Comparison of ENCODE assay signal across 8 cellular contexts in genomic region chr10:116849271-116850057, GRCh38. TPM values are rescaled to one million over a fixed set of nuclear protein-coding genes. Genes with fewer than 3 reads are reported as not detected.
A peak's percentile ranks its signal among the peaks of the same experiment; 100 is the strongest.
DNase-seq lines count a peak whose midpoint lies in the region; ATAC-seq and TF ChIP-seq lines count a peak whose summit lies in the region.

A gene with protein sequence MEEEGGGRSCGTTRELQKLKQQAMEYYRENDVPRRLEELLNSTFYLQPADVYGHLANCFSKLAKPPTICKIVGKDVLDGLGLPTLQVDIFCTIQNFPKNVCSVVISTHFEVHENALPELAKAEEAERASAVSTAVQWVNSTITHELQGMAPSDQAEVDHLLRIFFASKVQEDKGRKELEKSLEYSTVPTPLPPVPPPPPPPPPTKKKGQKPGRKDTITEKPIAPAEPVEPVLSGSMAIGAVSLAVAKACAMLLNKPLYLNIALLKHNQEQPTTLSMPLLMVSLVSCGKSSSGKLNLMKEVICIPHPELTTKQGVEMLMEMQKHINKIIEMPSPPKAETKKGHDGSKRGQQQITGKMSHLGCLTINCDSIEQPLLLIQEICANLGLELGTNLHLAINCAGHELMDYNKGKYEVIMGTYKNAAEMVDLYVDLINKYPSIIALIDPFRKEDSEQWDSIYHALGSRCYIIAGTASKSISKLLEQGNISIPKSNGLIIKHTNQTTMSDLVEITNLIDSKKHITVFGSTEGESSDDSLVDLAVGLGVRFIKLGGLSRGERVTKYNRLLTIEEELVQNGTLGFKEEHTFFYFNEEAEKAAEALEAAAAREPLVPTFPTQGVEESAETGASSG (plus strand): TSS chr10:116849499. CDS start chr10:116849567, 68 bp downstream.

- H3K4me3 ChIP-seq in OCI-LY7 (ENCODE audit: low read depth, low read length, poor library complexity, severe bottlenecking) (no peak within 1 kb of the TSS), breast epithelium (peak within 1 kb of the TSS; percentile 56 to 74 (median 69)), iPS-18a (ENCODE audit: low read length) (peak within 1 kb of the TSS; percentile 87)

- H3K9ac ChIP-seq in iPS-18a (ENCODE audit: low read length): peak within 1 kb of the TSS; percentile 77

- H4K20me1 ChIP-seq in OCI-LY7 (ENCODE audit: insufficient read depth, low read length): no peaks in the 10 kb centered on the region

- peak; percentile 81 for DNase-seq in DMS114 treated with DMSO at 0.1 percent for 48 hours (lab: John Stamatoyannopoulos, UW; ENCODE audit: unreplicated experiment)
- no peak for DNase-seq in OCI-LY7 (ENCODE audit: low spot score)
- peak; percentile 78 to 85 for DNase-seq in breast epithelium (ENCODE audit: low spot score in 2 of 2)
- peak; percentile 83 for DNase-seq in sciatic nerve (ENCODE audit: low spot score)
- no peak for DNase-seq in NOMO-1 treated with DMSO at 0.1 percent for 48 hours (lab: John Stamatoyannopoulos, UW; ENCODE audit: unreplicated experiment)

- H3K79me2 ChIP-seq in OCI-LY7 (ENCODE audit: insufficient read depth, low read depth, low read length): no peaks in the 10 kb centered on the region

- POLR2A ChIA-PET in OCI-LY7 (lab: Charles Lee): interaction anchor here (1.0 kb wide), 3 partner anchors 11 to 27 kb away, joined by 3 to 16 read pairs (median 4); no protein-coding TSS in a partner anchor

- ATAC-seq in GM19452 (IDR thresholded peaks at IDR 0.05; ENCODE audit: unreplicated experiment) (peak; percentile 44), HG03520 (IDR thresholded peaks at IDR 0.05; ENCODE audit: unreplicated experiment) (peak; percentile 52), sciatic nerve (peak; percentile 89)

- H3K9me3 ChIP-seq in OCI-LY7 (ENCODE audit: low read length) (no peaks in the 10 kb centered on the region), breast epithelium (no peaks in the 10 kb centered on the region), iPS-18a (ENCODE audit: control insufficient read depth, low read depth, low read length) (no peaks in the 10 kb centered on the region)

- H3K36me3 ChIP-seq in OCI-LY7 (ENCODE audit: insufficient read depth, low read length) (no peaks in the 10 kb centered on the region), breast epithelium (no peaks in the 10 kb centered on the region), iPS-18a (ENCODE audit: control insufficient read depth, low read depth, low read length) (no peaks in the 10 kb centered on the region)

- H3K27me3 ChIP-seq in breast epithelium (no peaks in the 10 kb centered on the region), iPS-18a (ENCODE audit: control insufficient read depth, insufficient read depth, low read length) (peaks cover 15% of the 10 kb centered on the region)

- TF ChIP-seq CTCF in OCI-LY7 (conservative IDR thresholded peaks at IDR 0.05; ENCODE audit: low read length): no peak
- no peak for TF ChIP-seq CTCF in breast epithelium (IDR thresholded peaks at IDR 0.05)

- CTCF ChIA-PET in OCI-LY7 (lab: Charles Lee; ENCODE audit: unreplicated experiment): no interaction called here

- H2AFZ ChIP-seq in OCI-LY7 (ENCODE audit: low read length): no peak within 1 kb of the TSS

- intact Hi-C loops in OCI-LY7 (cut with micrococcal nuclease; ENCODE audit: unreplicated experiment) (no loop called here), breast epithelium (cut with DNase I; ENCODE audit: low total_unique reads) (no loop called here), sciatic nerve (cut with DNase I) (no loop called here)

- H3K9me2 ChIP-seq in OCI-LY7 (ENCODE audit: insufficient read depth, low read length): no peaks in the 10 kb centered on the region

- no peaks in the 10 kb centered on the region for H3K4me1 ChIP-seq in OCI-LY7 (ENCODE audit: insufficient read depth, low read length, poor library complexity, severe bottlenecking)
- no peaks in the 10 kb centered on the region for H3K4me1 ChIP-seq in breast epithelium
- H3K4me1 ChIP-seq in iPS-18a (ENCODE audit: control insufficient read depth, low read depth, low read length): peaks cover 21% of the 10 kb centered on the region

- no peak within 1 kb of the TSS for H3K27ac ChIP-seq in OCI-LY7 (ENCODE audit: low read depth, low read length, poor library complexity, severe bottlenecking)
- peak within 1 kb of the TSS; percentile 76 to 83 for H3K27ac ChIP-seq in breast epithelium
- no peak within 1 kb of the TSS for H3K27ac ChIP-seq in iPS-18a (ENCODE audit: low read length)

- TF ChIP-seq POLR2A in breast epithelium (IDR thresholded peaks at IDR 0.05): no peak

- BruUV-seq in OCI-LY7 (replicated peaks; lab: Mats Ljungman, UMichigan): TSS peak; percentile 84

- H3K4me2 ChIP-seq in OCI-LY7 (ENCODE audit: low read length): peak within 1 kb of the TSS; percentile 54; the same call in 1 of the 2 replicates

RNA-seq across cellular contexts. Expression of the gene that starts here (rescaled TPM):
- not detected in 2 replicates for total RNA-seq in OCI-LY7 (2014; rRNA removed; shearing (Covaris generic))
- total RNA-seq in OCI-LY7 (2022) (not detected in 2 replicates), breast epithelium (1 to 10 TPM in 1 of 3 donors, under 1 TPM in 2; 0.16 to 1.9 (median 0.66) TPM), sciatic nerve (1.2 TPM)

Comparison
In these comparisons a context has a peak if more than half of its experiments do, and no peak if none do; other contexts are left out.
1. DNase-seq: peak in DMS114 treated with DMSO at 0.1 percent for 48 hours (single experiment), breast epithelium (2 of 2) and sciatic nerve (single experiment); none in OCI-LY7 (single experiment) and NOMO-1 treated with DMSO at 0.1 percent for 48 hours (single experiment).
2. H3K27ac ChIP-seq: peak in breast epithelium (2 of 2); none in OCI-LY7 (single experiment) and iPS-18a (single experiment).
3. Peak in every context shown above with its lines, with median percentiles within 50 percentile points of each other: ATAC-seq.